Comparison of ENCODE assay signal across 22 cellular contexts in genomic region chr9:75599249-75599648, GRCh38.
"Had no signal": no experiment of that assay in that cellular context is flagged by ENCODE, and none has a peak within 500 bp of the region (broad histone marks: within the 10 kb centered on the region; RNA-seq: fewer than 3 reads in every experiment).

No MANE protein-coding gene starts in this region.

- DNase-seq: dermis blood vessel endothelial cell; dorsolateral prefrontal cortex; effector CD4-positive, alpha-beta T cell; effector memory CD4-positive, alpha-beta T cell; foreskin keratinocyte; heart left ventricle; hypothalamus; immature natural killer cell; islet precursor cell; kidney; kidney glomerular epithelial cell; left lung; left ventricle myocardium superior; lower lobe of right lung; mesenchymal stem cell; naive thymus-derived CD4-positive, alpha-beta T cell had no signal

- H3K27me3 ChIP-seq: esophagus muscularis mucosa, foreskin keratinocyte, gastroesophageal sphincter, heart left ventricle, left lung had no signal

- H3K4me3 ChIP-seq: coronary artery, dorsolateral prefrontal cortex, esophagus muscularis mucosa, gastroesophageal sphincter, heart left ventricle, hepatocyte, left lung, lower lobe of right lung had no signal

- H3K36me3 ChIP-seq: esophagus muscularis mucosa, gastroesophageal sphincter, heart left ventricle, left lung, lower lobe of right lung had no signal

- H3K9me3 ChIP-seq: esophagus muscularis mucosa, gastroesophageal sphincter, heart left ventricle, left lung, lower lobe of right lung had no signal

- H3K36me3 Mint-ChIP-seq: immature natural killer cell; mesothelial cell of epicardium; naive thymus-derived CD4-positive, alpha-beta T cell had no signal

- FAIRE-seq: frontal cortex, kidney had no signal

- ATAC-seq: foreskin keratinocyte; gastroesophageal sphincter; heart left ventricle; left lung; left ventricle myocardium superior; lower lobe of right lung; naive thymus-derived CD4-positive, alpha-beta T cell had no signal

- H3K9me3 Mint-ChIP-seq: immature natural killer cell, mesothelial cell of epicardium had no signal

- H3K4me1 Mint-ChIP-seq: immature natural killer cell; naive thymus-derived CD4-positive, alpha-beta T cell had no signal

- H3K4me3 Mint-ChIP-seq: immature natural killer cell; mesothelial cell of epicardium; naive thymus-derived CD4-positive, alpha-beta T cell had no signal

- H3K27ac ChIP-seq: coronary artery, dorsolateral prefrontal cortex, esophagus muscularis mucosa, foreskin keratinocyte, gastroesophageal sphincter, heart left ventricle, hepatocyte, left lung, lower lobe of right lung had no signal

- H3K27ac Mint-ChIP-seq: immature natural killer cell; mesothelial cell of epicardium; naive thymus-derived CD4-positive, alpha-beta T cell had no signal

- H3K4me1 ChIP-seq: esophagus muscularis mucosa, foreskin keratinocyte, gastroesophageal sphincter had no signal
